Comparison of ENCODE assay signal across 1 cellular context in the genomic region with DNA sequence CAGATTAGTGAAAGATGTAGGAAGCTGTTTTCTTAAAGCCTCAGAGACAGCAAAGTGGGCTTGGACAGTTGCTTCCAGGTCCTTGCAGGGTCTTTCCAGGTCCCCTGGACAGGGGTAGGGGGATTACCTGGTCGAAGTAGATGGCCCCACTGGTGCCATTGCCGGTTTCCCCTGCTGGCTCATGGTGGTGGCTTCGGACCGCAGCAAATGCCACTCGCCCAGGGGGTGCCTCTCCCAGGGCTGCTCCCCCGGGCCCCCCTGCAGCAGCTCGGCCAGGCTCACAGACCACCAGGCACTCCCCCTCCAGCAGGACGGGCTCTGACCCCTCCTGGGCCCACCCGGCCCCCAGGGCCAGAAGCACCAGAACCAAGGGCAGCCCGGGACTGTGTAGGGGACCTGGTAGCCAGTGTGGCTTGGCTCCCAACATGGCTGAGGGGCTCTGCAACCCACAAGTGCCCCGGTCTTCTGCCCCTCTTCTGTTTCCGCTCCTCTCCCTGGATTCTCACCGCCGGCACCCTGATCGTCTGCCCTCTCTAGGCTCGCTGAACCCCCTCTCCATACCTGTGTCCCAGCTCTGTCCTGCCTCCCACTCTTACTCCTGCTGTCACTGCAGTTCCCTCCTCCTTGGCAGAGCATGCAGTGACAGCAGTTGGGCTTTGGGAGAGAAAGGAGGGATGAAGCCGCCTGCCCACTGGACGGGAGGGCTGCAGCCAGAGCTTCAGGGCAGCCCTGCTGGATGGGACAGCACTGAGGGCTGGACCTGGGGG.
TF ChIP-seq lines count a peak whose summit lies in the region.

No MANE protein-coding gene starts in this region.

TF ChIP-seq in K562, 482 proteins besides CTCF, POLR2A, EP300 and RAD21:
- TF ChIP-seq ZNF780A (CRISPR knock-in tag; IDR thresholded peaks at IDR 0.05) (no peak), ZNF232 (CRISPR knock-in tag; IDR thresholded peaks at IDR 0.05) (no peak), FOS (IDR thresholded peaks at IDR 0.05; ENCODE audit: extremely low read depth, insufficient read length) (no peak), RBM39 (optimal IDR thresholded peaks at IDR 0.05; ENCODE audit: low read depth, low read length) (no peak), HSF4 (CRISPR knock-in tag; IDR thresholded peaks at IDR 0.05; ENCODE audit: borderline replicate concordance) (no peak), ZNF707 (CRISPR knock-in tag; conservative IDR thresholded peaks at IDR 0.05) (no peak), ZNF253 (CRISPR knock-in tag; conservative IDR thresholded peaks at IDR 0.05) (no peak), XRCC3 (IDR thresholded peaks at IDR 0.05) (no peak), PTBP1 (IDR thresholded peaks at IDR 0.05; ENCODE audit: low read depth, low read length) (no peak), RB1 (IDR thresholded peaks at IDR 0.05; ENCODE audit: low read depth) (no peak), RHOXF2B (CRISPR knock-in tag; conservative IDR thresholded peaks at IDR 0.05) (no peak), SRSF3 (IDR thresholded peaks at IDR 0.05; ENCODE audit: insufficient read depth, low read length) (no peak), TEAD2 (tag; IDR thresholded peaks at IDR 0.05) (no peak)
- TF ChIP-seq, protein P1, sequence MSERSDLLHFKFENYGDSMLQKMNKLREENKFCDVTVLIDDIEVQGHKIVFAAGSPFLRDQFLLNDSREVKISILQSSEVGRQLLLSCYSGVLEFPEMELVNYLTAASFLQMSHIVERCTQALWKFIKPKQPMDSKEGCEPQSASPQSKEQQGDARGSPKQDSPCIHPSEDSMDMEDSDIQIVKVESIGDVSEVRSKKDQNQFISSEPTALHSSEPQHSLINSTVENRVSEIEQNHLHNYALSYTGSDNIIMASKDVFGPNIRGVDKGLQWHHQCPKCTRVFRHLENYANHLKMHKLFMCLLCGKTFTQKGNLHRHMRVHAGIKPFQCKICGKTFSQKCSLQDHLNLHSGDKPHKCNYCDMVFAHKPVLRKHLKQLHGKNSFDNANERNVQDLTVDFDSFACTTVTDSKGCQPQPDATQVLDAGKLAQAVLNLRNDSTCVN (CRISPR knock-in tag; IDR thresholded peaks at IDR 0.05): no peak
- TF ChIP-seq, protein P2, sequence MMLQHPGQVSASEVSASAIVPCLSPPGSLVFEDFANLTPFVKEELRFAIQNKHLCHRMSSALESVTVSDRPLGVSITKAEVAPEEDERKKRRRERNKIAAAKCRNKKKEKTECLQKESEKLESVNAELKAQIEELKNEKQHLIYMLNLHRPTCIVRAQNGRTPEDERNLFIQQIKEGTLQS (IDR thresholded peaks at IDR 0.05): no peak
- TF ChIP-seq, protein P2 (CRISPR knock-in tag; conservative IDR thresholded peaks at IDR 0.05): no peak
- TF ChIP-seq, protein P3, sequence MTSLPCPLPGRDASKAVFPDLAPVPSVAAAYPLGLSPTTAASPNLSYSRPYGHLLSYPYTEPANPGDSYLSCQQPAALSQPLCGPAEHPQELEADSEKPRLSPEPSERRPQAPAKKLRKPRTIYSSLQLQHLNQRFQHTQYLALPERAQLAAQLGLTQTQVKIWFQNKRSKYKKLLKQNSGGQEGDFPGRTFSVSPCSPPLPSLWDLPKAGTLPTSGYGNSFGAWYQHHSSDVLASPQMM (CRISPR knock-in tag; IDR thresholded peaks at IDR 0.05): no peak
- TF ChIP-seq, protein P4, sequence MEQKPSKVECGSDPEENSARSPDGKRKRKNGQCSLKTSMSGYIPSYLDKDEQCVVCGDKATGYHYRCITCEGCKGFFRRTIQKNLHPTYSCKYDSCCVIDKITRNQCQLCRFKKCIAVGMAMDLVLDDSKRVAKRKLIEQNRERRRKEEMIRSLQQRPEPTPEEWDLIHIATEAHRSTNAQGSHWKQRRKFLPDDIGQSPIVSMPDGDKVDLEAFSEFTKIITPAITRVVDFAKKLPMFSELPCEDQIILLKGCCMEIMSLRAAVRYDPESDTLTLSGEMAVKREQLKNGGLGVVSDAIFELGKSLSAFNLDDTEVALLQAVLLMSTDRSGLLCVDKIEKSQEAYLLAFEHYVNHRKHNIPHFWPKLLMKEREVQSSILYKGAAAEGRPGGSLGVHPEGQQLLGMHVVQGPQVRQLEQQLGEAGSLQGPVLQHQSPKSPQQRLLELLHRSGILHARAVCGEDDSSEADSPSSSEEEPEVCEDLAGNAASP (IDR thresholded peaks at IDR 0.05): no peak
- TF ChIP-seq, protein P5, sequence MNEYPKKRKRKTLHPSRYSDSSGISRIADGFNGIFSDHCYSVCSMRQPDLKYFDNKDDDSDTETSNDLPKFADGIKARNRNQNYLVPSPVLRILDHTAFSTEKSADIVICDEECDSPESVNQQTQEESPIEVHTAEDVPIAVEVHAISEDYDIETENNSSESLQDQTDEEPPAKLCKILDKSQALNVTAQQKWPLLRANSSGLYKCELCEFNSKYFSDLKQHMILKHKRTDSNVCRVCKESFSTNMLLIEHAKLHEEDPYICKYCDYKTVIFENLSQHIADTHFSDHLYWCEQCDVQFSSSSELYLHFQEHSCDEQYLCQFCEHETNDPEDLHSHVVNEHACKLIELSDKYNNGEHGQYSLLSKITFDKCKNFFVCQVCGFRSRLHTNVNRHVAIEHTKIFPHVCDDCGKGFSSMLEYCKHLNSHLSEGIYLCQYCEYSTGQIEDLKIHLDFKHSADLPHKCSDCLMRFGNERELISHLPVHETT (CRISPR knock-in tag; conservative IDR thresholded peaks at IDR 0.05 in 1 of 2, IDR thresholded peaks at IDR 0.05 in 1 of 2): no peak
- TF ChIP-seq, protein P6, sequence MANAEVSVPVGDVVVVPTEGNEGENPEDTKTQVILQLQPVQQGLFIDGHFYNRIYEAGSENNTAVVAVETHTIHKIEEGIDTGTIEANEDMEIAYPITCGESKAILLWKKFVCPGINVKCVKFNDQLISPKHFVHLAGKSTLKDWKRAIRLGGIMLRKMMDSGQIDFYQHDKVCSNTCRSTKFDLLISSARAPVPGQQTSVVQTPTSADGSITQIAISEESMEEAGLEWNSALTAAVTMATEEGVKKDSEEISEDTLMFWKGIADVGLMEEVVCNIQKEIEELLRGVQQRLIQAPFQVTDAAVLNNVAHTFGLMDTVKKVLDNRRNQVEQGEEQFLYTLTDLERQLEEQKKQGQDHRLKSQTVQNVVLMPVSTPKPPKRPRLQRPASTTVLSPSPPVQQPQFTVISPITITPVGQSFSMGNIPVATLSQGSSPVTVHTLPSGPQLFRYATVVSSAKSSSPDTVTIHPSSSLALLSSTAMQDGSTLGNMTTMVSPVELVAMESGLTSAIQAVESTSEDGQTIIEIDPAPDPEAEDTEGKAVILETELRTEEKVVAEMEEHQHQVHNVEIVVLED (CRISPR knock-in tag; IDR thresholded peaks at IDR 0.05): no peak
TF ChIP-seq in K562: peak in this region for 0.
